In genomic region chr22:39174498-39175120, GRCh38 we compare ENCODE assay signal across 8 cellular contexts. TPM values are rescaled to one million over a fixed set of nuclear protein-coding genes. Genes with fewer than 3 reads are reported as not detected.
A peak's percentile ranks its signal among the peaks of the same experiment; 100 is the strongest.
DNase-seq lines count a peak whose midpoint lies in the region; ATAC-seq, FAIRE-seq and TF ChIP-seq lines count a peak whose summit lies in the region.

No MANE protein-coding gene starts in this region.

- peak in 1 of 2 experiments; percentile 21; a peak in 1 of 5 replicates for TF ChIP-seq RAD21 in A549 (conservative IDR thresholded peaks at IDR 0.05 in 1 of 2, IDR thresholded peaks at IDR 0.05 in 1 of 2)

- peak; percentile 33 to 52; a peak in 4 of 6 replicates for ATAC-seq in A549
- ATAC-seq in left lobe of liver = peak; percentile 14
- ATAC-seq in HG03175 (IDR thresholded peaks at IDR 0.05; ENCODE audit: unreplicated experiment) = no peak
- no peak for ATAC-seq in HG02610 (IDR thresholded peaks at IDR 0.05; ENCODE audit: unreplicated experiment)

- TF ChIP-seq POLR2A in A549 (IDR thresholded peaks at IDR 0.05; ENCODE audit: low read length) = no peak

- H3K4me3 ChIP-seq in A549 (no peak overlapping the region), choroid plexus epithelial cell (ENCODE audit: low read depth, low read length) (no peak overlapping the region)

- FAIRE-seq in A549 (lab: Jason Lieb, UNC) = no peak

- peak overlapping the region; percentile 87 for H3K4me2 ChIP-seq in A549

- peak; percentile 68 to 82; a peak in 4 of 5 replicates for TF ChIP-seq EP300 in A549 (IDR thresholded peaks at IDR 0.05)

- POLR2A ChIA-PET in A549 (lab: Yijun Ruan, JAX) = no interaction called here

- WGBS in A549 (ENCODE audit: missing lambda C conversion rate) = 7% methylated on average over 8 of the region's 17 CpGs

- H3K4me1 ChIP-seq in A549 = peaks cover 66% of the 10 kb centered on the region

- TF ChIP-seq CTCF in A549 (IDR thresholded peaks at IDR 0.05) (no peak), choroid plexus epithelial cell (conservative IDR thresholded peaks at IDR 0.05; ENCODE audit: low read depth, low read length) (no peak)

- H3K9me3 ChIP-seq in A549 = no peaks in the 10 kb centered on the region

- H3K27ac ChIP-seq in A549 = peak overlapping the region; percentile 92 to 95

- CTCF ChIA-PET in A549 (lab: Yijun Ruan, JAX) = interaction anchor here (0.6 to 9.0 kb wide), 6 partner anchors 41 to 448 kb away, joined by 3 to 96 read pairs (median 3); no protein-coding TSS in a partner anchor

- DNase-seq in A549 (ENCODE audit: low read depth in 1 of 2, low spot score in 1 of 2) = peak in 1 of 2 experiments; percentile 86
- DNase-seq in HS-5 (ENCODE audit: low read depth) = peak; percentile 73
- peak; percentile 48 to 67 for DNase-seq in activated CD4-positive, alpha-beta T cell treated with anti-CD3 and anti-CD28 coated beads for 4 hours
- peak; percentile 97 for DNase-seq in choroid plexus epithelial cell (ENCODE audit: low read depth)
- DNase-seq in left lobe of liver (ENCODE audit: low spot score) = peak; percentile 63
- peak; percentile 55 for DNase-seq in stimulated activated CD4-positive, alpha-beta T cell treated with anti-CD3 and anti-CD28 coated beads, Interleukin-4, amount 100 ng/mL, for 1 hour

TF ChIP-seq in A549, 52 proteins besides CTCF, POLR2A, EP300 and RAD21:
- TF ChIP-seq REST (IDR thresholded peaks at IDR 0.05) (no peak), SMC3 (IDR thresholded peaks at IDR 0.05) (0 out of 3 replicates have a peak, but pooled peaks have one; percentile 15), EHMT2 (IDR thresholded peaks at IDR 0.05; ENCODE audit: low read depth) (no peak), KDM5A (IDR thresholded peaks at IDR 0.05) (no peak), GATA3 (IDR thresholded peaks at IDR 0.05; ENCODE audit: borderline replicate concordance) (peak; percentile 89), JUN (IDR thresholded peaks at IDR 0.05) (peak; percentile 41 to 79; a peak in 3 of 5 replicates), CHD4 (IDR thresholded peaks at IDR 0.05; ENCODE audit: borderline replicate concordance) (no peak), MAX (IDR thresholded peaks at IDR 0.05) (peak; percentile 64), ZFP36 (IDR thresholded peaks at IDR 0.05; ENCODE audit: borderline replicate concordance, partially characterized antibody) (no peak), PBX3 (IDR thresholded peaks at IDR 0.05) (peak; percentile 71; the same call in 1 of the 2 replicates), TFCP2L1 (CRISPR knock-in tag; IDR thresholded peaks at IDR 0.05) (no peak), CBX8 (IDR thresholded peaks at IDR 0.05) (no peak), CEBPB (IDR thresholded peaks at IDR 0.05) (no peak), RNF2 (IDR thresholded peaks at IDR 0.05; ENCODE audit: borderline replicate concordance, low read depth) (no peak), JUNB (IDR thresholded peaks at IDR 0.05) (peak; percentile 78), RFX5 (IDR thresholded peaks at IDR 0.05) (no peak), FOSL2 (IDR thresholded peaks at IDR 0.05) (peak; percentile 66), FOSL2 (CRISPR knock-in tag; IDR thresholded peaks at IDR 0.05) (peak; percentile 88), ZC3H11A (IDR thresholded peaks at IDR 0.05) (no peak), ATOH8 (CRISPR knock-in tag; IDR thresholded peaks at IDR 0.05; ENCODE audit: low read depth) (no peak), CHD2 (IDR thresholded peaks at IDR 0.05; ENCODE audit: low read length, partially characterized antibody) (no peak), KDM1A (IDR thresholded peaks at IDR 0.05; ENCODE audit: low read depth) (no peak), HOXB13 (CRISPR knock-in tag; IDR thresholded peaks at IDR 0.05; ENCODE audit: low read depth) (no peak), HMGXB4 (CRISPR knock-in tag; IDR thresholded peaks at IDR 0.05; ENCODE audit: borderline replicate concordance) (no peak), MYC (IDR thresholded peaks at IDR 0.05; ENCODE audit: borderline replicate concordance, low read length) (no peak)
TF ChIP-seq in A549: peak in this region for 7.

RNA-seq across cellular contexts. Expression of gene CBX7, which starts 22.1 kb away (rescaled TPM):
- polyA plus RNA-seq in A549 (2011; rRNA removed) = 0.79 and 1.3 TPM in 2 replicates
- 1.2 and 1.8 TPM in 2 replicates for polyA plus RNA-seq in A549 (2012; cell fraction: cytosol; rRNA removed)
- polyA plus RNA-seq in A549 (2012; cell fraction: nucleus; rRNA removed) = 5.3 and 5.5 TPM in 2 replicates
- polyA plus RNA-seq in A549 (2017; fragmentation: RNase III; extraction: RNeasy Plus Mini Kit Qiagen cat#74134 plus additional on column Dnase treatment) = 2.0 to 2.5 TPM (median 2.3 TPM) in 3 replicates
- 1.5 and 1.7 TPM in 2 replicates for polyA minus RNA-seq in A549 (2011; rRNA and poly(A)+ RNA removed)
- total RNA-seq in left lobe of liver = 15.7 TPM

Comparison
In these comparisons a context has a peak if more than half of its experiments do, and no peak if none do; other contexts are left out.
1. ATAC-seq: peak in A549 (2 of 2) and left lobe of liver (single experiment); none in HG03175 (single experiment) and HG02610 (single experiment).